In genomic region chr17:82118815-82119380, GRCh38 we compare ENCODE assay signal across 15 cellular contexts. TPM values are rescaled to one million over a fixed set of nuclear protein-coding genes. Genes with fewer than 3 reads are reported as not detected.
DNase-seq lines count a peak whose midpoint lies in the region; ATAC-seq and TF ChIP-seq lines count a peak whose summit lies in the region.
"Had no signal": no experiment of that assay in that cellular context is flagged by ENCODE, and none has a peak within 500 bp of the region (broad histone marks: within the 10 kb centered on the region; RNA-seq: fewer than 3 reads in every experiment).

No MANE protein-coding gene starts in this region.

- peaks cover 45% of the 10 kb centered on the region for H3K4me1 ChIP-seq in CD8-positive, alpha-beta T cell (ENCODE audit: insufficient read depth, low read length)

- H3K9me3 Mint-ChIP-seq in CD8-positive, alpha-beta T cell: no peaks in the 10 kb centered on the region
- no peaks in the 10 kb centered on the region for H3K9me3 Mint-ChIP-seq in nephron progenitor cell
- H3K9me3 Mint-ChIP-seq: natural killer cell treated with Interleukin-12 subunit alpha and Interleukin-12 subunit beta and Interleukin-15 and Interleukin-18, amount 100 ng/mL, for 72 hours had no signal

- no peak overlapping the region for H3K4me3 Mint-ChIP-seq in CD8-positive, alpha-beta T cell
- H3K4me3 Mint-ChIP-seq in nephron progenitor cell: peak overlapping the region; percentile 41
- H3K4me3 Mint-ChIP-seq: natural killer cell treated with Interleukin-12 subunit alpha and Interleukin-12 subunit beta and Interleukin-15 and Interleukin-18, amount 100 ng/mL, for 72 hours had no signal

- H3K4me3 ChIP-seq in CD8-positive, alpha-beta T cell (ENCODE audit: low read depth, low read length): no peak overlapping the region
- H3K4me3 ChIP-seq in SK-N-MC (no peak overlapping the region), fibroblast of villous mesenchyme (ENCODE audit: low read depth, low read length) (no peak overlapping the region), MG63 (no peak overlapping the region)

- no peaks in the 10 kb centered on the region for H3K9me3 ChIP-seq in CD8-positive, alpha-beta T cell (ENCODE audit: low read length)
- no peaks in the 10 kb centered on the region for H3K9me3 ChIP-seq in SK-N-MC (ENCODE audit: low read depth, low read length)
- no peaks in the 10 kb centered on the region for H3K9me3 ChIP-seq in MG63

- H3K27ac ChIP-seq in CD8-positive, alpha-beta T cell (ENCODE audit: low read depth, low read length): no peak overlapping the region
- H3K27ac ChIP-seq in SK-N-MC: peak overlapping the region; percentile 54; the same call in 1 of the 2 replicates

- peaks cover 47% of the 10 kb centered on the region for H3K4me1 Mint-ChIP-seq in CD8-positive, alpha-beta T cell (ENCODE audit: low read depth)
- H3K4me1 Mint-ChIP-seq in nephron progenitor cell: peaks cover 60% of the 10 kb centered on the region

- no peaks in the 10 kb centered on the region for H3K36me3 ChIP-seq in CD8-positive, alpha-beta T cell (ENCODE audit: insufficient read depth, low read length)
- H3K36me3 ChIP-seq in SK-N-MC (ENCODE audit: insufficient read depth, low read length) (no peaks in the 10 kb centered on the region), MG63 (peaks cover 5% of the 10 kb centered on the region)

- no peak for TF ChIP-seq CTCF in CD8-positive, alpha-beta T cell (IDR thresholded peaks at IDR 0.05)
- TF ChIP-seq CTCF in fibroblast of villous mesenchyme (IDR thresholded peaks at IDR 0.05; ENCODE audit: insufficient read depth, low read depth, low read length): no peak
- no peak for TF ChIP-seq CTCF in nephron progenitor cell (IDR thresholded peaks at IDR 0.05)
- no peak for TF ChIP-seq CTCF in GM10248 (IDR thresholded peaks at IDR 0.05; ENCODE audit: control extremely low read depth, extremely low read depth, low read depth, missing control alignments)

- POLR2A ChIA-PET in CD8-positive, alpha-beta T cell (lab: Charles Lee): no interaction called here
- POLR2A ChIA-PET in GM10248 (lab: Yijun Ruan, JAX): no interaction called here

- no peak for ATAC-seq in CD8-positive, alpha-beta T cell
- ATAC-seq: left cardiac atrium; natural killer cell treated with Interleukin-12 subunit alpha and Interleukin-12 subunit beta and Interleukin-15 and Interleukin-18, amount 100 ng/mL, for 72 hours had no signal

- intact Hi-C loops in CD8-positive, alpha-beta T cell (cut with DNase I, micrococcal nuclease): no loop called here

- DNase-seq in CD8-positive, alpha-beta T cell: no peak
- DNase-seq in SK-N-MC (ENCODE audit: low read depth, low spot score) (no peak), fibroblast of villous mesenchyme (ENCODE audit: low read depth) (peak; percentile 33), nephron progenitor cell (no peak), DMS153 (lab: John Stamatoyannopoulos, UW) (no peak), GM10248 (ENCODE audit: extremely low spot score) (no peak), MG63 (no peak), SIG-M5 (lab: John Stamatoyannopoulos, UW) (no peak)
- DNase-seq: activated CD4-positive, alpha-beta T cell treated with anti-CD3 and anti-CD28 coated beads for 48 hours; hippocampal formation; left cardiac atrium; MV-4-11; stimulated activated CD4-positive, alpha-beta T cell treated with anti-CD3 and anti-CD28 coated beads, Interleukin-4, amount 100 ng/mL, for 4 hours; T1000 had no signal

- H3K27me3 ChIP-seq in CD8-positive, alpha-beta T cell (ENCODE audit: insufficient read depth, low read length): no peaks in the 10 kb centered on the region
- no peaks in the 10 kb centered on the region for H3K27me3 ChIP-seq in MG63

- CTCF ChIA-PET in CD8-positive, alpha-beta T cell (lab: Charles Lee): interaction anchor here (0.9 to 1.7 kb wide), 3 partner anchors 12 to 87 kb away, joined by 3 to 6 read pairs (median 3); partner anchors contain the start of gene DCXR
- CTCF ChIA-PET in GM10248 (lab: Yijun Ruan, JAX): no interaction called here

- peak overlapping the region; percentile 69 for H3K27ac Mint-ChIP-seq in CD8-positive, alpha-beta T cell
- H3K27ac Mint-ChIP-seq in nephron progenitor cell: peak overlapping the region; percentile 46
- H3K27ac Mint-ChIP-seq: natural killer cell treated with Interleukin-12 subunit alpha and Interleukin-12 subunit beta and Interleukin-15 and Interleukin-18, amount 100 ng/mL, for 72 hours had no signal

- no peaks in the 10 kb centered on the region for H3K27me3 Mint-ChIP-seq in CD8-positive, alpha-beta T cell (ENCODE audit: low read depth)
- H3K27me3 Mint-ChIP-seq in nephron progenitor cell (ENCODE audit: low read depth, poor library complexity): no peaks in the 10 kb centered on the region
- H3K27me3 Mint-ChIP-seq: natural killer cell treated with Interleukin-12 subunit alpha and Interleukin-12 subunit beta and Interleukin-15 and Interleukin-18, amount 100 ng/mL, for 72 hours had no signal

- H3K9ac ChIP-seq in SK-N-MC (ENCODE audit: insufficient read length): no peak overlapping the region

- H3K36me3 Mint-ChIP-seq in CD8-positive, alpha-beta T cell: peaks cover 24% of the 10 kb centered on the region
- peaks cover 11% of the 10 kb centered on the region for H3K36me3 Mint-ChIP-seq in nephron progenitor cell (ENCODE audit: low read depth)
- H3K36me3 Mint-ChIP-seq: natural killer cell treated with Interleukin-12 subunit alpha and Interleukin-12 subunit beta and Interleukin-15 and Interleukin-18, amount 100 ng/mL, for 72 hours had no signal

RNA-seq across cellular contexts. Expression of gene FASN, which starts 20.9 kb away (rescaled TPM):
- total RNA-seq in CD8-positive, alpha-beta T cell: 100 to 1,000 TPM; 245 to 263 TPM
- 274 and 280 TPM in 2 replicates for total RNA-seq in fibroblast of villous mesenchyme
- 112 and 125 TPM in 2 replicates for total RNA-seq in MG63 (2014; rRNA removed; shearing (Covaris generic); ENCODE audit: low replicate concordance)

RNA-seq across cellular contexts. Expression of gene DUS1L, which starts 53.3 kb away (rescaled TPM):
- 100 to 1,000 TPM; 159 to 174 TPM for total RNA-seq in CD8-positive, alpha-beta T cell
- 56.1 and 64.4 TPM in 2 replicates for total RNA-seq in fibroblast of villous mesenchyme
- total RNA-seq in MG63 (2014; rRNA removed; shearing (Covaris generic); ENCODE audit: low replicate concordance): 104 and 123 TPM in 2 replicates
